ENCODE assay signal across 20 cellular contexts in genomic region chr17:59003860-59004259, GRCh38.
DNase-seq lines count a peak whose midpoint lies in the region; ATAC-seq, FAIRE-seq and TF ChIP-seq lines count a peak whose summit lies in the region.
"Had no signal": no experiment of that assay in that cellular context is flagged by ENCODE, and none has a peak within 500 bp of the region (broad histone marks: within the 10 kb centered on the region; RNA-seq: fewer than 3 reads in every experiment).

No MANE protein-coding gene starts in this region.

- TF ChIP-seq POLR2A in GM12891 (IDR thresholded peaks at IDR 0.05; ENCODE audit: low read depth, low read length): no peak

- no peaks in the 10 kb centered on the region for H3K9me3 Mint-ChIP-seq in activated CD8-positive, alpha-beta T cell treated with anti-CD3 and anti-CD28 coated beads for 36 hours
- H3K9me3 Mint-ChIP-seq in activated CD8-positive, alpha-beta T cell treated with anti-CD3 and anti-CD28 coated beads, Interleukin-2, amount 10 ng/mL, durations not matched to agents 7 days and 5 days (ENCODE audit: insufficient read depth): no peaks in the 10 kb centered on the region
- H3K9me3 Mint-ChIP-seq in naive thymus-derived CD4-positive, alpha-beta T cell: no peaks in the 10 kb centered on the region
- H3K9me3 Mint-ChIP-seq: IgD-negative memory B cell had no signal

- H3K9me3 ChIP-seq in naive thymus-derived CD4-positive, alpha-beta T cell (ENCODE audit: control insufficient read depth in 2 of 3, low read length in 3 of 3): no peaks in the 10 kb centered on the region
- H3K9me3 ChIP-seq: BLaER1 treated with 17β-estradiol and CSF1 and Interleukin-3, amounts not matched to agents 10 nM and 100 nM had no signal

- CTCF ChIA-PET in activated CD8-positive, alpha-beta T cell treated with anti-CD3 and anti-CD28 coated beads for 36 hours (lab: Charles Lee): interaction anchor here (1.0 to 4.3 kb wide), 5 partner anchors 27 to 485 kb away, joined by 4 to 35 read pairs (median 8); no protein-coding TSS in a partner anchor
- CTCF ChIA-PET in activated CD8-positive, alpha-beta T cell treated with anti-CD3 and anti-CD28 coated beads, Interleukin-2, amount 10 ng/mL, durations not matched to agents 7 days and 5 days (lab: Charles Lee): interaction anchor here (1.2 to 5.5 kb wide), 5 partner anchors 287 to 485 kb away, joined by 5 to 36 read pairs (median 20); no protein-coding TSS in a partner anchor
- CTCF ChIA-PET in naive thymus-derived CD4-positive, alpha-beta T cell (lab: Charles Lee): interaction anchor here (0.6 to 5.0 kb wide), 5 partner anchors 292 to 701 kb away, joined by 3 to 45 read pairs (median 5); no protein-coding TSS in a partner anchor

- H3K4me3 Mint-ChIP-seq in activated CD8-positive, alpha-beta T cell treated with anti-CD3 and anti-CD28 coated beads for 36 hours: no peak overlapping the region
- no peak overlapping the region for H3K4me3 Mint-ChIP-seq in activated CD8-positive, alpha-beta T cell treated with anti-CD3 and anti-CD28 coated beads, Interleukin-2, amount 10 ng/mL, durations not matched to agents 7 days and 5 days
- H3K4me3 Mint-ChIP-seq in naive thymus-derived CD4-positive, alpha-beta T cell: no peak overlapping the region

- peak overlapping the region; percentile 63 for H3K27ac Mint-ChIP-seq in activated CD8-positive, alpha-beta T cell treated with anti-CD3 and anti-CD28 coated beads for 36 hours
- H3K27ac Mint-ChIP-seq in activated CD8-positive, alpha-beta T cell treated with anti-CD3 and anti-CD28 coated beads, Interleukin-2, amount 10 ng/mL, durations not matched to agents 7 days and 5 days: no peak overlapping the region
- H3K27ac Mint-ChIP-seq in naive thymus-derived CD4-positive, alpha-beta T cell: peak overlapping the region in 5 of 9 donors; percentile 15 to 84 (median 52)

- POLR2A ChIA-PET in activated CD8-positive, alpha-beta T cell treated with anti-CD3 and anti-CD28 coated beads for 36 hours (lab: Charles Lee): interaction anchor here (0.6 to 1.7 kb wide), 2 partner anchors 373 to 667 kb away, joined by 4 to 5 read pairs; no protein-coding TSS in a partner anchor
- POLR2A ChIA-PET in activated CD8-positive, alpha-beta T cell treated with anti-CD3 and anti-CD28 coated beads, Interleukin-2, amount 10 ng/mL, durations not matched to agents 7 days and 5 days (lab: Charles Lee): interaction anchor here (3.8 kb wide), 1 partner anchor 372 kb away, joined by 30 read pairs; no protein-coding TSS in a partner anchor
- POLR2A ChIA-PET in naive thymus-derived CD4-positive, alpha-beta T cell (lab: Charles Lee): interaction anchor here (5.2 kb wide), 1 partner anchor 485 kb away, joined by 33 read pairs; no protein-coding TSS in a partner anchor

- no peak for ATAC-seq in activated CD8-positive, alpha-beta T cell treated with anti-CD3 and anti-CD28 coated beads for 36 hours
- ATAC-seq in activated CD8-positive, alpha-beta T cell treated with anti-CD3 and anti-CD28 coated beads, Interleukin-2, amount 10 ng/mL, durations not matched to agents 7 days and 5 days: no peak
- no peak for ATAC-seq in naive thymus-derived CD4-positive, alpha-beta T cell
- no peak for ATAC-seq in GM19035 (IDR thresholded peaks at IDR 0.05; ENCODE audit: unreplicated experiment)

- peak; percentile 16 for FAIRE-seq in GM12891 (lab: Jason Lieb, UNC)
- FAIRE-seq: GM18507 had no signal

- intact Hi-C loops in activated CD8-positive, alpha-beta T cell treated with anti-CD3 and anti-CD28 coated beads for 36 hours (cut with micrococcal nuclease): loop anchor here (2.0 to 10.0 kb wide), 3 partner anchors 293 to 489 kb away; partner anchors contain the start of gene MTMR4
- intact Hi-C loops in naive thymus-derived CD4-positive, alpha-beta T cell (cut with micrococcal nuclease): loop anchor here (2.0 to 5.0 kb wide), 3 partner anchors 312 to 659 kb away; partner anchors contain the start of genes RAD51C (in 1 of the 2) and TEX14 (in 1 of the 2)

- peaks cover 10% of the 10 kb centered on the region for H3K36me3 Mint-ChIP-seq in activated CD8-positive, alpha-beta T cell treated with anti-CD3 and anti-CD28 coated beads for 36 hours (ENCODE audit: low read depth)
- peaks cover 23% of the 10 kb centered on the region for H3K36me3 Mint-ChIP-seq in activated CD8-positive, alpha-beta T cell treated with anti-CD3 and anti-CD28 coated beads, Interleukin-2, amount 10 ng/mL, durations not matched to agents 7 days and 5 days (ENCODE audit: low read depth)
- peaks cover 0 to 14% (median 4%) of the 10 kb centered on the region in 5 donors for H3K36me3 Mint-ChIP-seq in naive thymus-derived CD4-positive, alpha-beta T cell

- peaks cover 3 to 16% (median 4%) of the 10 kb centered on the region in 3 experiments for H3K36me3 ChIP-seq in naive thymus-derived CD4-positive, alpha-beta T cell (ENCODE audit: control insufficient read depth in 2 of 3, insufficient read depth in 3 of 3, low read length in 3 of 3)

- peaks cover 5 to 6% of the 10 kb centered on the region in 2 donors for H3K4me1 ChIP-seq in naive thymus-derived CD4-positive, alpha-beta T cell (ENCODE audit: control insufficient read depth in 2 of 2, insufficient read depth in 2 of 2, low read length in 2 of 2)

- H3K27ac ChIP-seq in VCaP: peak overlapping the region; percentile 53
- no peak overlapping the region for H3K27ac ChIP-seq in naive thymus-derived CD4-positive, alpha-beta T cell (ENCODE audit: low read depth, low read length)
- H3K27ac ChIP-seq: RWPE1 had no signal

- H3K4me1 Mint-ChIP-seq in activated CD8-positive, alpha-beta T cell treated with anti-CD3 and anti-CD28 coated beads for 36 hours (ENCODE audit: low read depth): peaks cover 35% of the 10 kb centered on the region
- peaks cover 28% of the 10 kb centered on the region for H3K4me1 Mint-ChIP-seq in activated CD8-positive, alpha-beta T cell treated with anti-CD3 and anti-CD28 coated beads, Interleukin-2, amount 10 ng/mL, durations not matched to agents 7 days and 5 days (ENCODE audit: low read depth)
- peaks cover 5 to 32% (median 20%) of the 10 kb centered on the region in 7 donors for H3K4me1 Mint-ChIP-seq in naive thymus-derived CD4-positive, alpha-beta T cell

- H3K4me3 ChIP-seq in naive thymus-derived CD4-positive, alpha-beta T cell (ENCODE audit: low read length): no peak overlapping the region
- H3K4me3 ChIP-seq: BLaER1 treated with 17β-estradiol and CSF1 and Interleukin-3, amounts not matched to agents 10 nM and 100 nM had no signal

- H3K27me3 Mint-ChIP-seq in activated CD8-positive, alpha-beta T cell treated with anti-CD3 and anti-CD28 coated beads for 36 hours: no peaks in the 10 kb centered on the region
- H3K27me3 Mint-ChIP-seq in activated CD8-positive, alpha-beta T cell treated with anti-CD3 and anti-CD28 coated beads, Interleukin-2, amount 10 ng/mL, durations not matched to agents 7 days and 5 days (ENCODE audit: low read depth): no peaks in the 10 kb centered on the region
- no peaks in the 10 kb centered on the region for H3K27me3 Mint-ChIP-seq in naive thymus-derived CD4-positive, alpha-beta T cell
- H3K27me3 Mint-ChIP-seq: IgD-negative memory B cell had no signal

- no peak for DNase-seq in activated CD8-positive, alpha-beta T cell treated with anti-CD3 and anti-CD28 coated beads for 36 hours
- no peak for DNase-seq in activated CD8-positive, alpha-beta T cell treated with anti-CD3 and anti-CD28 coated beads, Interleukin-2, amount 10 ng/mL, durations not matched to agents 7 days and 5 days
- DNase-seq in GM12891 (ENCODE audit: insufficient read length, low spot score): no peak
- no peak for DNase-seq in naive thymus-derived CD4-positive, alpha-beta T cell
- DNase-seq in NCI-H526 treated with DMSO at 0.1 percent for 48 hours (lab: John Stamatoyannopoulos, UW): no peak
- DNase-seq in stimulated activated CD4-positive, alpha-beta T cell treated with anti-CD3 and anti-CD28 coated beads, Interleukin-2, amount 100 ng/mL, for 24 hours: no peak
- DNase-seq: COR-L47; DMS153; HCEC 1CT; NCI-H146; NCI-H2107; NCI-H345; NCI-H69; NK-92 treated with Interleukin-12 subunit alpha and Interleukin-12 subunit beta, amount 100 ng/mL, for 24 hours had no signal

- no peak for TF ChIP-seq CTCF in activated CD8-positive, alpha-beta T cell treated with anti-CD3 and anti-CD28 coated beads for 36 hours (IDR thresholded peaks at IDR 0.05)
- TF ChIP-seq CTCF in VCaP (conservative IDR thresholded peaks at IDR 0.05): no peak

- H3K27me3 ChIP-seq in naive thymus-derived CD4-positive, alpha-beta T cell (ENCODE audit: control insufficient read depth in 2 of 2, insufficient read depth in 2 of 2, low read length in 2 of 2): no peaks in the 10 kb centered on the region
- H3K27me3 ChIP-seq: BLaER1 treated with 17β-estradiol and CSF1 and Interleukin-3, amounts not matched to agents 10 nM and 100 nM had no signal

TF ChIP-seq in GM12891, 5 proteins besides CTCF, POLR2A, EP300 and RAD21:
- TF ChIP-seq SPI1 (IDR thresholded peaks at IDR 0.05; ENCODE audit: low read depth, low read length) (no peak), PAX5 (IDR thresholded peaks at IDR 0.05; ENCODE audit: insufficient read depth, low read length, severe bottlenecking) (no peak)
